ENCODE assay signal across 29 cellular contexts in the genomic region with DNA sequence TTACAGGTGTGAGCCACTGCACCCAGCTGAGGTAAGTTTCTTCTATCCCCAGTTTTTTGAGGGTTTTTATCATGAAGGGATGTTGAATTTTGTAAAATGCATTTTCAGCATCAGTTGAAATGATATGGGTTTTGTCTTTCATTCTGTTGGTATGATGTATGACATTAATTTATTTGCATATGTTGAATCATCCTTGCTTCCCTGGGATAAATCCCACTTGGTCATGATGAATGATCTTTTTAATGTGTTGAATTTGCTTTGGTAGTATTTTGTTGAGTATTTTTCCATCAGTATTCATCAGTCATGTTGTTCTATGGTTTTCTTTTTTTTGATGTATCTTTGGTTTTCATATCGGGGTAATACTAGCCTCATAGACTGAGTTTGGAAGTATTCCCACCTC.
"Had no signal": no experiment of that assay in that cellular context is flagged by ENCODE, and none has a peak within 500 bp of the region (broad histone marks: within the 10 kb centered on the region; RNA-seq: fewer than 3 reads in every experiment).

No MANE protein-coding gene starts in this region.

- H3K36me3 ChIP-seq: adrenal gland had no signal

- H2AFZ ChIP-seq: hepatocyte had no signal

- H3K4me2 ChIP-seq: hepatocyte had no signal

- FAIRE-seq: colon had no signal

- H3K27ac ChIP-seq: adrenal gland, ascending aorta, esophagus muscularis mucosa, gastroesophageal sphincter, heart right ventricle, hepatocyte, VCaP had no signal

- H3K4me3 ChIP-seq: adrenal gland, ascending aorta, esophagus muscularis mucosa, gastroesophageal sphincter, heart right ventricle, hepatocyte had no signal

- H3K79me2 ChIP-seq: hepatocyte had no signal

- H3K4me1 ChIP-seq: adrenal gland, ascending aorta, esophagus muscularis mucosa, gastroesophageal sphincter, heart right ventricle had no signal

- H3K27me3 Mint-ChIP-seq: activated CD4-positive, alpha-beta memory T cell treated with anti-CD3 and anti-CD28 coated beads, Interleukin-2, amount 10 ng/mL, durations not matched to agents 7 days and 5 days; activated CD4-positive, alpha-beta T cell treated with anti-CD3 and anti-CD28 coated beads, Interleukin-2, amount 10 ng/mL, durations not matched to agents 7 days and 5 days; activated naive CD4-positive, alpha-beta T cell treated with anti-CD3 and anti-CD28 coated beads, Interleukin-2, amount 50 U/mL, for 24 hours; activated naive CD8-positive, alpha-beta T cell treated with anti-CD3 and anti-CD28 coated beads for 36 hours; activated naive CD8-positive, alpha-beta T cell treated with anti-CD3 and anti-CD28 coated beads, Interleukin-2, amount 50 U/mL, for 24 hours; activated T-helper 17 cell treated with anti-CD3 and anti-CD28 coated beads, Interleukin-2, amount 50 U/mL, for 72 hours; effector memory CD8-positive, alpha-beta T cell had no signal

- DNase-seq: activated CD4-positive, alpha-beta memory T cell treated with anti-CD3 and anti-CD28 coated beads, Interleukin-2, amount 10 ng/mL, durations not matched to agents 7 days and 5 days; activated CD4-positive, alpha-beta T cell treated with anti-CD3 and anti-CD28 coated beads for 1 hour; activated CD4-positive, alpha-beta T cell treated with anti-CD3 and anti-CD28 coated beads for 4 hours; activated CD4-positive, alpha-beta T cell treated with anti-CD3 and anti-CD28 coated beads, Interleukin-2, amount 10 ng/mL, durations not matched to agents 7 days and 5 days; activated CD4-positive, alpha-beta T cell treated with anti-CD3 and anti-CD28 coated beads, Interleukin-2, amount 50 U/mL, for 4 hours; activated effector memory CD4-positive, alpha-beta T cell treated with Interleukin-2 at 50 U/mL for 16 hours; activated naive CD4-positive, alpha-beta T cell treated with anti-CD3 and anti-CD28 coated beads for 36 hours; activated naive CD8-positive, alpha-beta T cell treated with anti-CD3 and anti-CD28 coated beads for 36 hours; activated naive CD8-positive, alpha-beta T cell treated with anti-CD3 and anti-CD28 coated beads, Interleukin-2, amount 50 U/mL, for 24 hours; activated T-cell treated with anti-CD3 and anti-CD28 coated beads, Interleukin-2, amount 50 U/mL, for 4 hours; adrenal gland; caudate nucleus; cortex of kidney; dermis blood vessel endothelial cell; effector CD4-positive, alpha-beta T cell; effector memory CD8-positive, alpha-beta T cell; erythroblast; foreskin melanocyte; heart right ventricle; T-helper 2 cell had no signal

- H3K27ac Mint-ChIP-seq: activated CD4-positive, alpha-beta memory T cell treated with anti-CD3 and anti-CD28 coated beads, Interleukin-2, amount 10 ng/mL, durations not matched to agents 7 days and 5 days; activated CD4-positive, alpha-beta T cell treated with anti-CD3 and anti-CD28 coated beads, Interleukin-2, amount 10 ng/mL, durations not matched to agents 7 days and 5 days; activated naive CD4-positive, alpha-beta T cell treated with anti-CD3 and anti-CD28 coated beads for 36 hours; activated naive CD4-positive, alpha-beta T cell treated with anti-CD3 and anti-CD28 coated beads, Interleukin-2, amount 50 U/mL, for 24 hours; activated naive CD8-positive, alpha-beta T cell treated with anti-CD3 and anti-CD28 coated beads for 36 hours; activated naive CD8-positive, alpha-beta T cell treated with anti-CD3 and anti-CD28 coated beads, Interleukin-2, amount 50 U/mL, for 24 hours; activated T-helper 17 cell treated with anti-CD3 and anti-CD28 coated beads, Interleukin-2, amount 50 U/mL, for 72 hours; effector memory CD8-positive, alpha-beta T cell; WTC11 had no signal

- H3K27me3 ChIP-seq: adrenal gland, ascending aorta, esophagus muscularis mucosa, gastroesophageal sphincter, heart right ventricle, hepatocyte had no signal

- H3K4me1 Mint-ChIP-seq: activated CD4-positive, alpha-beta memory T cell treated with anti-CD3 and anti-CD28 coated beads, Interleukin-2, amount 10 ng/mL, durations not matched to agents 7 days and 5 days; activated naive CD4-positive, alpha-beta T cell treated with anti-CD3 and anti-CD28 coated beads, Interleukin-2, amount 50 U/mL, for 24 hours; activated naive CD8-positive, alpha-beta T cell treated with anti-CD3 and anti-CD28 coated beads for 36 hours; activated naive CD8-positive, alpha-beta T cell treated with anti-CD3 and anti-CD28 coated beads, Interleukin-2, amount 50 U/mL, for 24 hours; activated T-helper 17 cell treated with anti-CD3 and anti-CD28 coated beads, Interleukin-2, amount 50 U/mL, for 72 hours; WTC11 had no signal

- ATAC-seq: activated naive CD8-positive, alpha-beta T cell treated with anti-CD3 and anti-CD28 coated beads, Interleukin-2, amount 50 U/mL, for 24 hours; activated T-cell treated with anti-CD3 and anti-CD28 coated beads, Interleukin-2, amount 50 U/mL, for 4 hours; activated T-helper 17 cell treated with anti-CD3 and anti-CD28 coated beads, Interleukin-2, amount 50 U/mL, for 72 hours; effector memory CD8-positive, alpha-beta T cell; gastroesophageal sphincter; heart right ventricle; WTC11 had no signal

- H3K4me3 Mint-ChIP-seq: activated CD4-positive, alpha-beta memory T cell treated with anti-CD3 and anti-CD28 coated beads, Interleukin-2, amount 10 ng/mL, durations not matched to agents 7 days and 5 days; activated CD4-positive, alpha-beta T cell treated with anti-CD3 and anti-CD28 coated beads, Interleukin-2, amount 10 ng/mL, durations not matched to agents 7 days and 5 days; activated naive CD4-positive, alpha-beta T cell treated with anti-CD3 and anti-CD28 coated beads for 36 hours; activated naive CD4-positive, alpha-beta T cell treated with anti-CD3 and anti-CD28 coated beads, Interleukin-2, amount 50 U/mL, for 24 hours; activated naive CD8-positive, alpha-beta T cell treated with anti-CD3 and anti-CD28 coated beads for 36 hours; activated naive CD8-positive, alpha-beta T cell treated with anti-CD3 and anti-CD28 coated beads, Interleukin-2, amount 50 U/mL, for 24 hours; activated T-cell treated with anti-CD3 and anti-CD28 coated beads, Interleukin-2, amount 50 U/mL, for 4 hours; activated T-helper 17 cell treated with anti-CD3 and anti-CD28 coated beads, Interleukin-2, amount 50 U/mL, for 72 hours; effector memory CD8-positive, alpha-beta T cell; WTC11 had no signal

- H3K9me3 ChIP-seq: adrenal gland had no signal
